8 cellular contexts compared by ENCODE assay signal in genomic region chr12:54378791-54379400, GRCh38. TPM values are rescaled to one million over a fixed set of nuclear protein-coding genes. Genes with fewer than 3 reads are reported as not detected.
A peak's percentile ranks its signal among the peaks of the same experiment; 100 is the strongest.
DNase-seq lines count a peak whose midpoint lies in the region; ATAC-seq, FAIRE-seq and TF ChIP-seq lines count a peak whose summit lies in the region.

No MANE protein-coding gene starts in this region.

- peak; percentile 57 for DNase-seq in WERI-Rb-1
- peak; percentile 82 for DNase-seq in frontal cortex (ENCODE audit: low spot score in 2 of 2)
- peak; percentile 20 for DNase-seq in occipital lobe (lab: John Stamatoyannopoulos, UW)
- no peak for DNase-seq in posterior vena cava (ENCODE audit: low spot score)
- no peak for DNase-seq in SIG-M5 (lab: John Stamatoyannopoulos, UW)

- H3K4me1 ChIP-seq in BLaER1 treated with 17β-estradiol and CSF1 and Interleukin-3, amounts not matched to agents 10 nM and 100 nM: peaks cover 55 to 98% (median 81%) of the 10 kb centered on the region in 10 experiments

- peaks cover 0 to 70% (median 41%) of the 10 kb centered on the region in 11 experiments; a peak in 16 of 22 replicates for H3K36me3 ChIP-seq in BLaER1 treated with 17β-estradiol and CSF1 and Interleukin-3, amounts not matched to agents 10 nM and 100 nM
- peaks cover 97% of the 10 kb centered on the region for H3K36me3 ChIP-seq in WERI-Rb-1

- H3K9me3 ChIP-seq in BLaER1 treated with 17β-estradiol and CSF1 and Interleukin-3, amounts not matched to agents 10 nM and 100 nM (replicated peaks in 1 of 11): no peaks in the 10 kb centered on the region
- no peaks in the 10 kb centered on the region for H3K9me3 ChIP-seq in WERI-Rb-1 (ENCODE audit: severe bottlenecking)

- TF ChIP-seq CTCF in WERI-Rb-1 (IDR thresholded peaks at IDR 0.05; ENCODE audit: low read depth, low read length): no peak

- H3K9ac ChIP-seq in BLaER1 treated with 17β-estradiol and CSF1 and Interleukin-3, amounts not matched to agents 10 nM and 100 nM: peak overlapping the region; percentile 62 to 82 (median 76); a peak in 21 of 22 replicates

- peak overlapping the region; percentile 46 to 72 (median 60) for H3K4me3 ChIP-seq in BLaER1 treated with 17β-estradiol and CSF1 and Interleukin-3, amounts not matched to agents 10 nM and 100 nM
- H3K4me3 ChIP-seq in WERI-Rb-1 (ENCODE audit: low read depth, low read length): no peak overlapping the region

- H3K4me2 ChIP-seq in BLaER1 treated with 17β-estradiol and CSF1 and Interleukin-3, amounts not matched to agents 10 nM and 100 nM: peak overlapping the region; percentile 80 to 99 (median 97)

- intact Hi-C loops in posterior vena cava (cut with DNase I): loop anchor here in 1 of 2 donors (10.0 kb wide), 1 partner anchor 394 kb away; the partner anchor contains the start of gene HOXC10

- peak overlapping the region; percentile 7 to 66 (median 48); a peak in 18 of 22 replicates for H3K27ac ChIP-seq in BLaER1 treated with 17β-estradiol and CSF1 and Interleukin-3, amounts not matched to agents 10 nM and 100 nM
- peak overlapping the region; percentile 50 for H3K27ac ChIP-seq in WERI-Rb-1

- peaks cover 0 to 65% (median 12%) of the 10 kb centered on the region in 11 experiments; a peak in 13 of 22 replicates for H4K20me1 ChIP-seq in BLaER1 treated with 17β-estradiol and CSF1 and Interleukin-3, amounts not matched to agents 10 nM and 100 nM

- ATAC-seq in HG02885 (IDR thresholded peaks at IDR 0.05; ENCODE audit: poor library complexity, unreplicated experiment) (peak; percentile 68), HG02870 (IDR thresholded peaks at IDR 0.05; ENCODE audit: unreplicated experiment) (no peak)

- peaks cover 0 to 15% (median 0%) of the 10 kb centered on the region in 11 experiments; a peak in 5 of 22 replicates for H3K27me3 ChIP-seq in BLaER1 treated with 17β-estradiol and CSF1 and Interleukin-3, amounts not matched to agents 10 nM and 100 nM
- no peaks in the 10 kb centered on the region for H3K27me3 ChIP-seq in WERI-Rb-1 (ENCODE audit: insufficient read depth, low read depth, severe bottlenecking)

- no peak for FAIRE-seq in frontal cortex (lab: Jason Lieb, UNC)

RNA-seq across cellular contexts. Expression of gene ZNF385A, which starts 5.6 kb away (rescaled TPM):
- total RNA-seq in frontal cortex: 1.2 TPM
- total RNA-seq in occipital lobe: 1.1 TPM
- 10 to 100 TPM; 19.3 to 23.2 TPM for total RNA-seq in posterior vena cava

RNA-seq across cellular contexts. Expression of gene GPR84, which starts 14.6 kb away (rescaled TPM):
- total RNA-seq in frontal cortex: not detected
- total RNA-seq in occipital lobe: 0.16 TPM
- total RNA-seq in posterior vena cava: 1 to 10 TPM; 1.6 to 2.5 TPM

RNA-seq across cellular contexts. Expression of gene ITGA5, which starts 40.2 kb away (rescaled TPM):
- total RNA-seq in frontal cortex (3.7 TPM), occipital lobe (5.1 TPM), posterior vena cava (1,000 to 10,000 TPM in 1 of 2 donors, 100 to 1,000 TPM in 1; 833 to 1,151 TPM)

RNA-seq across cellular contexts. Expression of gene COPZ1, which starts 54.0 kb away (rescaled TPM):
- total RNA-seq in frontal cortex (59.9 TPM), occipital lobe (47.1 TPM), posterior vena cava (10 to 100 TPM; 80.2 to 80.6 TPM)

Comparison
In these comparisons a context has a peak if more than half of its experiments do, and no peak if none do; other contexts are left out.
1. DNase-seq: peak in WERI-Rb-1 (single experiment), frontal cortex (2 of 2) and occipital lobe (single experiment); none in posterior vena cava (single experiment) and SIG-M5 (single experiment).
2. RNA of gene ITGA5, which starts 40.2 kb away (total RNA-seq): 833 to 1,151 TPM in posterior vena cava; 5.1 TPM in occipital lobe (single experiment) and 3.7 TPM in frontal cortex (single experiment); every median in the first group is over 100 times any median in the second.